In genomic region chr6:127391019-127391974, GRCh38 we compare ENCODE assay signal across 19 cellular contexts. TPM values are rescaled to one million over a fixed set of nuclear protein-coding genes. Genes with fewer than 3 reads are reported as not detected.
DNase-seq lines count a peak whose midpoint lies in the region; ATAC-seq, FAIRE-seq and TF ChIP-seq lines count a peak whose summit lies in the region.
"Had no signal": no experiment of that assay in that cellular context is flagged by ENCODE, and none has a peak within 500 bp of the region (broad histone marks: within the 10 kb centered on the region; RNA-seq: fewer than 3 reads in every experiment).

No MANE protein-coding gene starts in this region.

- no TSS peak for BruUV-seq in mammary epithelial cell (replicated peaks; lab: Mats Ljungman, UMichigan)

- H3K4me3 ChIP-seq in RWPE2 (ENCODE audit: severe bottlenecking) (no peak overlapping the region), mammary epithelial cell (replicated peaks in 1 of 3; ENCODE audit: insufficient read depth in 1 of 3, low read depth in 2 of 3, low read length in 3 of 3) (no peak overlapping the region)
- H3K4me3 ChIP-seq: PC-9 had no signal

- dilution Hi-C loops in mammary epithelial cell (cut with HindIII; ENCODE audit: low sequenced_read_pairs) = no loop called here

- DNase-seq in RWPE2 (ENCODE audit: low spot score) (no peak), mammary epithelial cell (peak; percentile 72), foreskin melanocyte (peak; percentile 65), putamen (ENCODE audit: low spot score) (peak; percentile 3), D721Med (ENCODE audit: insufficient read length, low spot score) (no peak), OCI-M1 (lab: John Stamatoyannopoulos, UW) (no peak)
- DNase-seq: ACHN; CD4-positive, CD25-positive, alpha-beta regulatory T cell; HCEC 1CT; NCI-H1436 treated with DMSO at 0.1 percent for 48 hours; NCI-H2081; NCI-H526 treated with DMSO at 0.1 percent for 48 hours; NK-92 treated with Interleukin-12 subunit alpha and Interleukin-12 subunit beta, amount 100 ng/mL, for 24 hours; PC-9; SHP77 had no signal

- ATAC-seq in RWPE2 (ENCODE audit: low read depth) (peak; percentile 35; the same call in 1 of the 3 replicates), GM18870 (IDR thresholded peaks at IDR 0.05; ENCODE audit: unreplicated experiment) (no peak), HG02571 (IDR thresholded peaks at IDR 0.05; ENCODE audit: unreplicated experiment) (no peak)

- no peak for FAIRE-seq in D721Med (lab: Jason Lieb, UNC)
- FAIRE-seq: GM12891, GM19239 had no signal

- 42% methylated on average over 5 of the region's 5 CpGs for WGBS in mammary epithelial cell (ENCODE audit: low coverage, missing lambda C conversion rate)

- H3K9me3 ChIP-seq in RWPE2 (ENCODE audit: severe bottlenecking) = no peaks in the 10 kb centered on the region
- no peaks in the 10 kb centered on the region for H3K9me3 ChIP-seq in mammary epithelial cell (replicated peaks; ENCODE audit: insufficient read depth, low read length)

- no peak overlapping the region for H3K9ac ChIP-seq in mammary epithelial cell (ENCODE audit: insufficient read depth, low read length)

- H4K20me1 ChIP-seq in mammary epithelial cell (ENCODE audit: insufficient read depth, low read length) = no peaks in the 10 kb centered on the region

- intact Hi-C loops in mammary epithelial cell (cut with micrococcal nuclease) = no loop called here

- peak overlapping the region; percentile 60 for H3K4me2 ChIP-seq in mammary epithelial cell (ENCODE audit: insufficient read depth, low read depth, low read length)
- H3K4me2 ChIP-seq: PC-9 had no signal

- no peak for TF ChIP-seq CTCF in RWPE2 (IDR thresholded peaks at IDR 0.05; ENCODE audit: poor library complexity, severe bottlenecking)
- TF ChIP-seq CTCF in mammary epithelial cell (conservative IDR thresholded peaks at IDR 0.05 in 1 of 2, IDR thresholded peaks at IDR 0.05 in 1 of 2; ENCODE audit: extremely low read depth in 1 of 2, insufficient read depth in 1 of 2, low read depth in 1 of 2, low read length in 2 of 2) = no peak
- TF ChIP-seq CTCF in D721Med (IDR thresholded peaks at IDR 0.05; ENCODE audit: insufficient read depth, missing control alignments) = no peak

- peaks cover 16% of the 10 kb centered on the region for H3K4me1 ChIP-seq in RWPE2 (ENCODE audit: insufficient read depth, poor library complexity, severe bottlenecking)
- peaks cover 23% of the 10 kb centered on the region for H3K4me1 ChIP-seq in mammary epithelial cell (ENCODE audit: insufficient read depth, low read length)

- no peaks in the 10 kb centered on the region for H3K79me2 ChIP-seq in mammary epithelial cell (ENCODE audit: insufficient read depth, low read length)

- H3K36me3 ChIP-seq in RWPE2 (ENCODE audit: low read depth) (no peaks in the 10 kb centered on the region), mammary epithelial cell (ENCODE audit: insufficient read depth, low read length) (no peaks in the 10 kb centered on the region)

- H3K27me3 ChIP-seq in RWPE2 (ENCODE audit: insufficient read depth, poor library complexity, severe bottlenecking) = no peaks in the 10 kb centered on the region
- H3K27me3 ChIP-seq in mammary epithelial cell (ENCODE audit: insufficient read depth, low read length) = no peaks in the 10 kb centered on the region

- CTCF ChIA-PET in mammary epithelial cell (lab: Charles Lee; ENCODE audit: low non-redundant PET) = no interaction called here

- H3K27ac ChIP-seq in RWPE2 (ENCODE audit: poor library complexity, severe bottlenecking) = peak overlapping the region; percentile 14
- H3K27ac ChIP-seq in mammary epithelial cell (ENCODE audit: insufficient read depth, low read depth, low read length) = peak overlapping the region; percentile 56
- H3K27ac ChIP-seq: PC-9 had no signal

- in situ Hi-C loops in mammary epithelial cell (cut with MboI; ENCODE audit: low sequenced_read_pairs in 2 of 2) = no loop called here

- peak overlapping the region; percentile 6 for H2AFZ ChIP-seq in mammary epithelial cell (ENCODE audit: low read depth, low read length)
- H2AFZ ChIP-seq: PC-9 had no signal

RNA-seq across cellular contexts. Expression of gene ECHDC1, which starts 47.9 kb away (rescaled TPM):
- total RNA-seq in mammary epithelial cell = 10 to 100 TPM; 54.2 to 54.9 TPM
- polyA plus RNA-seq in mammary epithelial cell = 43.5 TPM
- polyA minus RNA-seq in mammary epithelial cell = 36.8 TPM

Comparison
In these comparisons a context has a peak if more than half of its experiments do, and no peak if none do; other contexts are left out.
1. DNase-seq: peak in mammary epithelial cell (single experiment), foreskin melanocyte (single experiment) and putamen (single experiment); none in RWPE2 (single experiment), D721Med (single experiment) and OCI-M1 (single experiment).